Comparison of ENCODE assay signal across 10 cellular contexts in the genomic region with DNA sequence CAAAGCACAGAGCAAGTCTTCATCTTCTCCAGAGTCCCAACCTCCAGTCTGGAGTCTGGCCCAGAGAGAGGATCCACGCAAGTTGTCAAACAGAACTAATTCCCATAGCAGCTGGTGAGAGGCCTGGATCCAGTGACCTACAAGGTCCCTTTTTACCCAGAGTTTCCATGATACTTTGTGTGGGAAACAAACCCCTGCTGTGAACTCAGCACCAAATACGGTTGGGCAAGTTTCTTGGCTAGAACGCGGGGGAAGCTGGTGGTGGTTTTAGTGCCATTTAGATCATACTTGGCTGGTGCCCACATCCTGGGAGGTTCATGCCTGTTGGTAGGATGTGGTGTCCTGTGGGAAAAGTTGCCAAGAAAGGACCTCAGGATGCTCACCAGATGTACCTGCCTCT. TPM values are rescaled to one million over a fixed set of nuclear protein-coding genes. Genes with fewer than 3 reads are reported as not detected.
DNase-seq lines count a peak whose midpoint lies in the region; FAIRE-seq and TF ChIP-seq lines count a peak whose summit lies in the region.
"Had no signal": no experiment of that assay in that cellular context is flagged by ENCODE, and none has a peak within 500 bp of the region (broad histone marks: within the 10 kb centered on the region; RNA-seq: fewer than 3 reads in every experiment).

No MANE protein-coding gene starts in this region.

- H3K4me1 ChIP-seq in left ventricle myocardium inferior, result peaks cover 13% of the 10 kb centered on the region
- H3K4me1 ChIP-seq in ascending aorta, result no peaks in the 10 kb centered on the region
- H3K4me1 ChIP-seq in keratinocyte (ENCODE audit: control insufficient read depth, extremely low read depth, insufficient read depth, low read length), result peaks cover 48% of the 10 kb centered on the region
- H3K4me1 ChIP-seq in ovary (ENCODE audit: insufficient read depth), result no peaks in the 10 kb centered on the region

- DNase-seq in cardiac septum (ENCODE audit: low spot score) (peak; percentile 43), left ventricle myocardium inferior (no peak), ascending aorta (ENCODE audit: low spot score in 2 of 2) (peak in 1 of 2 donors; percentile 69), keratinocyte (ENCODE audit: low read depth, low spot score) (no peak), WERI-Rb-1 (no peak), ovary (no peak), NCI-H187 treated with DMSO at 0.1 percent for 48 hours (lab: John Stamatoyannopoulos, UW) (no peak), GM19239 (ENCODE audit: insufficient read length, low spot score) (no peak)
- DNase-seq: activated B cell treated with CpG ODN at 0.5 μM for 24 hours, NCI-H1694 had no signal

- H3K79me2 ChIP-seq in keratinocyte (ENCODE audit: control insufficient read depth, insufficient read depth, low read length), result peaks cover 5% of the 10 kb centered on the region

- H2AFZ ChIP-seq in keratinocyte (ENCODE audit: control insufficient read depth, low read length), result peak overlapping the region; percentile 3

- H3K27me3 ChIP-seq in left ventricle myocardium inferior (ENCODE audit: low read depth), result no peaks in the 10 kb centered on the region
- no peaks in the 10 kb centered on the region for H3K27me3 ChIP-seq in ascending aorta
- no peaks in the 10 kb centered on the region for H3K27me3 ChIP-seq in keratinocyte (ENCODE audit: control insufficient read depth, extremely low read depth, insufficient read depth, low read length)
- no peaks in the 10 kb centered on the region for H3K27me3 ChIP-seq in WERI-Rb-1 (ENCODE audit: insufficient read depth, low read depth, severe bottlenecking)
- no peaks in the 10 kb centered on the region for H3K27me3 ChIP-seq in ovary

- intact Hi-C loops in cardiac septum (cut with DNase I) (no loop called here), left ventricle myocardium inferior (cut with micrococcal nuclease) (no loop called here), ascending aorta (cut with DNase I) (no loop called here), ovary (cut with DNase I) (no loop called here)

- 65 to 82% (median 74%) methylated on average over 4 of the region's 4 CpGs for WGBS in ovary, 3 donors

- FAIRE-seq in keratinocyte (lab: Jason Lieb, UNC), result peak; percentile 79
- FAIRE-seq in GM19239 (lab: Jason Lieb, UNC), result no peak

- TF ChIP-seq EP300 in ovary (IDR thresholded peaks at IDR 0.05), result no peak

- H3K9me1 ChIP-seq in keratinocyte (ENCODE audit: control insufficient read depth, extremely low read depth, insufficient read depth, low read length), result no peaks in the 10 kb centered on the region

- H3K27ac ChIP-seq in left ventricle myocardium inferior (replicated peaks), result no peak overlapping the region
- H3K27ac ChIP-seq in ascending aorta, result peak overlapping the region; percentile 32 to 50
- H3K27ac ChIP-seq in keratinocyte (ENCODE audit: control insufficient read depth, insufficient read depth, low read length), result peak overlapping the region; percentile 67
- H3K27ac ChIP-seq in WERI-Rb-1, result no peak overlapping the region
- H3K27ac ChIP-seq in ovary, result no peak overlapping the region

- peak overlapping the region; percentile 41 for H3K4me2 ChIP-seq in keratinocyte (ENCODE audit: control insufficient read depth, extremely low read depth, insufficient read depth, low read depth, low read length)

- H3K9me3 ChIP-seq in left ventricle myocardium inferior (replicated peaks) (no peaks in the 10 kb centered on the region), ascending aorta (no peaks in the 10 kb centered on the region), keratinocyte (ENCODE audit: control insufficient read depth, low read depth, low read length) (no peaks in the 10 kb centered on the region), WERI-Rb-1 (ENCODE audit: severe bottlenecking) (no peaks in the 10 kb centered on the region), ovary (no peaks in the 10 kb centered on the region)

- no peaks in the 10 kb centered on the region for H4K20me1 ChIP-seq in keratinocyte (ENCODE audit: control insufficient read depth, extremely low read depth, insufficient read depth, low read length)

- peak overlapping the region; percentile 14 for H3K9ac ChIP-seq in keratinocyte (ENCODE audit: control insufficient read depth, extremely low read depth, insufficient read depth, low read length)

- H3K4me3 ChIP-seq in left ventricle myocardium inferior (no peak overlapping the region), ascending aorta (no peak overlapping the region), keratinocyte (ENCODE audit: control insufficient read depth in 2 of 3, extremely low read depth in 1 of 3, insufficient read depth in 2 of 3, low read depth in 1 of 3, low read length in 3 of 3) (no peak overlapping the region), WERI-Rb-1 (ENCODE audit: low read depth, low read length) (no peak overlapping the region), ovary (no peak overlapping the region)

- dilution Hi-C loops in keratinocyte (cut with MboI; ENCODE audit: extremely low pct_ligation_motif_present, low sequenced_read_pairs), result no loop called here

- H3K36me3 ChIP-seq in left ventricle myocardium inferior, result no peaks in the 10 kb centered on the region
- no peaks in the 10 kb centered on the region for H3K36me3 ChIP-seq in ascending aorta
- H3K36me3 ChIP-seq in keratinocyte (ENCODE audit: control insufficient read depth in 2 of 2, extremely low read depth in 1 of 2, insufficient read depth in 2 of 2, low read length in 2 of 2), result peaks cover 0 to 7% of the 10 kb centered on the region in 2 experiments
- H3K36me3 ChIP-seq in WERI-Rb-1, result no peaks in the 10 kb centered on the region
- no peaks in the 10 kb centered on the region for H3K36me3 ChIP-seq in ovary

- no peak for TF ChIP-seq CTCF in left ventricle myocardium inferior (IDR thresholded peaks at IDR 0.05; ENCODE audit: borderline replicate concordance)
- TF ChIP-seq CTCF in ascending aorta (IDR thresholded peaks at IDR 0.05), result no peak
- no peak for TF ChIP-seq CTCF in keratinocyte (optimal IDR thresholded peaks at IDR 0.05 in 1 of 3, IDR thresholded peaks at IDR 0.05 in 1 of 3, conservative IDR thresholded peaks at IDR 0.05 in 1 of 3; ENCODE audit: extremely low read depth in 1 of 3, insufficient read depth in 2 of 3, low read length in 3 of 3)
- TF ChIP-seq CTCF in WERI-Rb-1 (IDR thresholded peaks at IDR 0.05; ENCODE audit: low read depth, low read length), result no peak
- TF ChIP-seq CTCF in ovary (IDR thresholded peaks at IDR 0.05), result no peak

- no peak for TF ChIP-seq POLR2A in ovary (IDR thresholded peaks at IDR 0.05)

RNA-seq across cellular contexts. Expression of gene TMC7, which starts 18.1 kb away (rescaled TPM):
- 1.9 TPM for total RNA-seq in cardiac septum
- 0.69 TPM for total RNA-seq in left ventricle myocardium inferior
- total RNA-seq in ascending aorta, result 10.0 TPM
- 6.4 to 8.5 TPM (median 6.4 TPM) in 3 replicates for polyA plus RNA-seq in keratinocyte
- 4.9 TPM for polyA plus RNA-seq in keratinocyte (2011; ENCODE audit: low read depth)
- polyA plus RNA-seq in keratinocyte (2011; cell fraction: cytosol; rRNA removed), result 2.9 and 5.0 TPM in 2 replicates
- 11.3 and 11.9 TPM in 2 replicates for polyA plus RNA-seq in keratinocyte (2011; cell fraction: nucleus; rRNA removed)
- polyA plus RNA-seq in keratinocyte (2012; ENCODE audit: low replicate concordance), result 2.8 and 5.1 TPM in 2 replicates
- 7.1 to 11.0 TPM (median 9.1 TPM) in 3 replicates for polyA minus RNA-seq in keratinocyte
- 5.9 TPM for polyA minus RNA-seq in keratinocyte (2011; cell fraction: cytosol; rRNA and poly(A)+ RNA removed)
- 7.4 and 13.6 TPM in 2 replicates for polyA minus RNA-seq in keratinocyte (2011; cell fraction: nucleus; rRNA and poly(A)+ RNA removed)
- under 1 TPM in 6 of 7 donors, not detected in 1; 0.15 to 0.55 (median 0.31) TPM for total RNA-seq in ovary
- polyA plus RNA-seq in ovary, result 1 to 10 TPM in 1 of 2 donors, under 1 TPM in 1; 0.38 to 1.1 TPM
- total RNA-seq: activated B cell treated with CpG ODN at 0.5 μM for 24 hours had no signal

Comparison
In these comparisons a context has a peak if more than half of its experiments do, and no peak if none do; other contexts are left out.
1. H3K27ac ChIP-seq: peak in ascending aorta (2 of 2) and keratinocyte (single experiment); none in left ventricle myocardium inferior (single experiment), WERI-Rb-1 (single experiment) and ovary (0 of 2).